22 cellular contexts compared by ENCODE assay signal in the genomic region with DNA sequence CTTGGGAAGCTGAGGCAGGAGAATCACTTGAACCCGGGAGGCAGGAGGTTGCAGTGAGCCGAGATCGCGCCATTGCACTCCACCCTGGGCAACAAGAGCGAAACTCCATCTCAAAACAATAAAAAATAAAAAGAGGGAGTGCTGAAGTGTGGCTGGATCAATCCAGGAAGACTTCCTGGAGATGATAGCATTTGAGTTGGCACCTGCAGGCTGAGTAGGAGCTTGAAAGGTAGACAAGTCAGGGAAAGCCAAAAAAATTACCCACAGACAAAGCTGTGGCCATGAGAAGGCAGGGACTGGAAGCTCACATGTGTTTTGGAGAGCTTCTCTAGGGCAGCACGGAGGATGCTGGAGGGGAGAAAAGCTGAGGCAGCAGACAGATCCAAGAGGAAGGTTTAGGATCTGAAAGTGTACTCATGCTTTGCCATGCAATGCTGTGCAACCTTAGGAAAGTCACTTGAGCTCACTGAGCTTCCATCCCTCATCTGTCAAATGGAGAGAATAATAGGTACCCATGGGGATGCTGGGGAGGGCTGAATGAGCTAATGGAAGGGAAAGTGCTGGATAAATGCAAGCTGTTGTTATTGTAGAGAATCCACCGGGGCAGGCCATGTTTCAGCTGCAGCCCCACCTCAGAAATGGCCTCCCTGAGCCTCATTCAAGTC. TPM values are rescaled to one million over a fixed set of nuclear protein-coding genes. Genes with fewer than 3 reads are reported as not detected.
"Had no signal": no experiment of that assay in that cellular context is flagged by ENCODE, and none has a peak within 500 bp of the region (broad histone marks: within the 10 kb centered on the region; RNA-seq: fewer than 3 reads in every experiment).

No MANE protein-coding gene starts in this region.

- H3K4me3 ChIP-seq: dorsolateral prefrontal cortex, prostate gland, sigmoid colon, skin epidermis, thyroid gland had no signal

- H3K79me2 ChIP-seq: parathyroid adenoma had no signal

- H3K36me3 ChIP-seq: prostate gland, sigmoid colon, thyroid gland had no signal

- H3K9me3 Mint-ChIP-seq: mesothelial cell of epicardium; natural killer cell treated with Interleukin-12 subunit alpha and Interleukin-12 subunit beta and Interleukin-15 and Interleukin-18, amount 100 ng/mL, for 72 hours; type B pancreatic cell had no signal

- ATAC-seq: esophagus mucosa; left lobe of liver; natural killer cell treated with Interleukin-12 subunit alpha and Interleukin-12 subunit beta and Interleukin-15 and Interleukin-18, amount 100 ng/mL, for 72 hours had no signal

- H3K27ac ChIP-seq: dorsolateral prefrontal cortex, parathyroid adenoma, prostate gland, sigmoid colon, thyroid gland had no signal

- H3K9me3 ChIP-seq: prostate gland, sigmoid colon, thyroid gland had no signal

- H3K4me3 Mint-ChIP-seq: mesothelial cell of epicardium; natural killer cell treated with Interleukin-12 subunit alpha and Interleukin-12 subunit beta and Interleukin-15 and Interleukin-18, amount 100 ng/mL, for 72 hours; type B pancreatic cell had no signal

- H3K4me1 ChIP-seq: parathyroid adenoma, prostate gland had no signal

- H3K27me3 Mint-ChIP-seq: type B pancreatic cell had no signal

- H3K27ac Mint-ChIP-seq: mesothelial cell of epicardium; natural killer cell treated with Interleukin-12 subunit alpha and Interleukin-12 subunit beta and Interleukin-15 and Interleukin-18, amount 100 ng/mL, for 72 hours; type B pancreatic cell had no signal

- FAIRE-seq: frontal cortex, urothelium cell line had no signal

- H3K27me3 ChIP-seq: dorsolateral prefrontal cortex, sigmoid colon, thyroid gland had no signal

- H2AFZ ChIP-seq: parathyroid adenoma had no signal

- H3K9ac ChIP-seq: parathyroid adenoma had no signal

- DNase-seq: cortex of kidney; dorsolateral prefrontal cortex; effector CD8-positive, alpha-beta T cell; islet precursor cell; mammary epithelial cell; occipital lobe; retina; sigmoid colon; stimulated activated CD4-positive, alpha-beta T cell treated with anti-CD3 and anti-CD28 coated beads, Interleukin-2, amount 100 ng/mL, for 24 hours; stimulated activated CD4-positive, alpha-beta T cell treated with anti-CD3 and anti-CD28 coated beads, Interleukin-4, amount 100 ng/mL, for 4 hours; stimulated activated naive CD4-positive, alpha-beta T cell; thyroid gland had no signal

RNA-seq across cellular contexts. Expression of a gene that starts 26.0 kb away (rescaled TPM):
- total RNA-seq: natural killer cell treated with Interleukin-12 subunit alpha and Interleukin-12 subunit beta and Interleukin-15 and Interleukin-18, amount 100 ng/mL, for 72 hours had no signal
